In genomic region chr20:13402171-13402760, GRCh38 we compare ENCODE assay signal across 24 cellular contexts.
DNase-seq lines count a peak whose midpoint lies in the region; ATAC-seq, FAIRE-seq and TF ChIP-seq lines count a peak whose summit lies in the region.
"Had no signal": no experiment of that assay in that cellular context is flagged by ENCODE, and none has a peak within 500 bp of the region (broad histone marks: within the 10 kb centered on the region; RNA-seq: fewer than 3 reads in every experiment).

No MANE protein-coding gene starts in this region.

- H3K9me1 ChIP-seq in endothelial cell of umbilical vein (replicated peaks; ENCODE audit: control insufficient read depth, extremely low read depth, insufficient read depth, low read length): no peaks in the 10 kb centered on the region

- intact Hi-C loops in endothelial cell of umbilical vein (cut with micrococcal nuclease) (no loop called here), adrenal gland (cut with DNase I) (no loop called here)

- FAIRE-seq in endothelial cell of umbilical vein (lab: Jason Lieb, UNC): no peak
- FAIRE-seq: HTR-8/SVneo had no signal

- H3K9me3 ChIP-seq in GM23248 (ENCODE audit: low read depth) (no peaks in the 10 kb centered on the region), endothelial cell of umbilical vein (replicated peaks; ENCODE audit: control insufficient read depth, insufficient read depth, low read length) (no peaks in the 10 kb centered on the region), subcutaneous abdominal adipose tissue (ENCODE audit: control insufficient read depth in 5 of 5, low read length in 5 of 5) (no peaks in the 10 kb centered on the region), adrenal gland (replicated peaks in 1 of 3) (no peaks in the 10 kb centered on the region)
- H3K9me3 ChIP-seq: BE2C, SJSA1 had no signal

- H3K27ac Mint-ChIP-seq in HFFc6: no peak overlapping the region
- H3K27ac Mint-ChIP-seq: CD14-positive monocyte, GM23338, H9 had no signal

- H3K36me3 ChIP-seq in GM23248 (ENCODE audit: low read depth) (no peaks in the 10 kb centered on the region), endothelial cell of umbilical vein (ENCODE audit: control insufficient read depth in 2 of 2, extremely low read depth in 1 of 2, insufficient read depth in 2 of 2, low read length in 2 of 2) (no peaks in the 10 kb centered on the region), subcutaneous abdominal adipose tissue (ENCODE audit: control insufficient read depth in 5 of 5, insufficient read depth in 5 of 5, low read length in 5 of 5) (no peaks in the 10 kb centered on the region), adrenal gland (replicated peaks in 1 of 2) (no peaks in the 10 kb centered on the region)
- H3K36me3 ChIP-seq: BE2C, SJSA1 had no signal

- no peak for ATAC-seq in SK-N-SH treated with all-trans-retinoic acid at 6 μM for 48 hours
- ATAC-seq: GM23338 had no signal

- CTCF ChIA-PET in endothelial cell of umbilical vein (lab: Charles Lee): interaction anchor here (0.7 to 1.0 kb wide), 2 partner anchors 11 to 17 kb away, joined by 3 read pairs; no protein-coding TSS in a partner anchor

- peak overlapping the region; percentile 14 for H3K4me2 ChIP-seq in GM23248 (ENCODE audit: unreplicated experiment)
- no peak overlapping the region for H3K4me2 ChIP-seq in endothelial cell of umbilical vein (ENCODE audit: insufficient read depth, low read length)
- H3K4me2 ChIP-seq: GM23338 had no signal

- H3K27me3 ChIP-seq in GM23248 (replicated peaks; ENCODE audit: insufficient read depth): no peaks in the 10 kb centered on the region
- H3K27me3 ChIP-seq in endothelial cell of umbilical vein (ENCODE audit: control insufficient read depth in 2 of 2, insufficient read depth in 2 of 2, low read length in 2 of 2): no peaks in the 10 kb centered on the region
- H3K27me3 ChIP-seq in subcutaneous abdominal adipose tissue (ENCODE audit: control insufficient read depth in 5 of 5, insufficient read depth in 4 of 5, low read length in 5 of 5): no peaks in the 10 kb centered on the region
- no peaks in the 10 kb centered on the region for H3K27me3 ChIP-seq in adrenal gland
- H3K27me3 ChIP-seq: BE2C, SJSA1 had no signal

- peaks cover 27% of the 10 kb centered on the region for H3K4me1 Mint-ChIP-seq in HFFc6 (ENCODE audit: low read depth)
- H3K4me1 Mint-ChIP-seq: CD14-positive monocyte; CD8-positive, alpha-beta memory T cell had no signal

- H3K9me3 Mint-ChIP-seq in HFFc6: no peaks in the 10 kb centered on the region
- H3K9me3 Mint-ChIP-seq: CD8-positive, alpha-beta memory T cell; GM23338; H9 had no signal

- H4K20me1 ChIP-seq in GM23248 (ENCODE audit: insufficient read depth): no peaks in the 10 kb centered on the region
- H4K20me1 ChIP-seq in endothelial cell of umbilical vein (replicated peaks; ENCODE audit: control insufficient read depth, extremely low read depth, insufficient read depth, low read length): no peaks in the 10 kb centered on the region

- no peaks in the 10 kb centered on the region for H3K9me2 ChIP-seq in GM23248 (ENCODE audit: insufficient read depth)

- DNase-seq in GM23248: peak; percentile 4
- DNase-seq in NCI-H526 (lab: John Stamatoyannopoulos, UW): peak; percentile 37 to 44
- peak; percentile 17 for DNase-seq in endothelial cell of umbilical vein (ENCODE audit: low read depth, low spot score)
- no peak for DNase-seq in adrenal gland
- no peak for DNase-seq in GM13977 (ENCODE audit: low spot score)
- no peak for DNase-seq in HFFc6
- DNase-seq: ACHN; BE2C; CD8-positive, alpha-beta memory T cell; DMS153; H9; KBM-7; MM.1S; NCI-H2029; NCI-H446; NCI-H524 treated with DMSO at 0.1 percent for 48 hours; Right ventricle myocardium superior; RPMI8226 had no signal

- no TSS peak for BruUV-seq in endothelial cell of umbilical vein (replicated peaks; lab: Mats Ljungman, UMichigan)

- WGBS in GM23248 (ENCODE audit: low coverage in 1 of 2, low lambda C conversion rate in 2 of 2, missing lambda C conversion rate in 2 of 2), 2 experiments: 23 to 28% methylated on average over 5 of the region's 5 CpGs
- WGBS in adrenal gland, 4 donors: 74 to 91% (median 87%) methylated on average over 5 of the region's 5 CpGs

- H3K4me3 ChIP-seq in GM23248 (no peak overlapping the region), endothelial cell of umbilical vein (replicated peaks in 1 of 3; ENCODE audit: insufficient read depth in 1 of 3, low read depth in 1 of 3, low read length in 3 of 3) (no peak overlapping the region), subcutaneous abdominal adipose tissue (ENCODE audit: low read depth in 1 of 5, low read length in 5 of 5) (peak overlapping the region in 3 of 5 donors; percentile 12 to 42 (median 26)), adrenal gland (no peak overlapping the region)
- H3K4me3 ChIP-seq: GM23338, SJSA1 had no signal

- dilution Hi-C loops in endothelial cell of umbilical vein (cut with MboI; ENCODE audit: extremely low pct_ligation_motif_present, low sequenced_read_pairs): no loop called here

- no peaks in the 10 kb centered on the region for H3K36me3 Mint-ChIP-seq in HFFc6 (ENCODE audit: low read depth)
- H3K36me3 Mint-ChIP-seq: CD14-positive monocyte had no signal

- TF ChIP-seq POLR2A in endothelial cell of umbilical vein (IDR thresholded peaks at IDR 0.05; ENCODE audit: low read depth, low read length): no peak
- TF ChIP-seq POLR2A in adrenal gland (IDR thresholded peaks at IDR 0.05): no peak

- H2AFZ ChIP-seq in GM23248: no peak overlapping the region
- no peak overlapping the region for H2AFZ ChIP-seq in endothelial cell of umbilical vein (ENCODE audit: low read depth, low read length)
- H2AFZ ChIP-seq: GM23338 had no signal

- H3K4me1 ChIP-seq in GM23248 (ENCODE audit: insufficient read depth) (peaks cover 11% of the 10 kb centered on the region), endothelial cell of umbilical vein (ENCODE audit: control insufficient read depth, extremely low read depth, insufficient read depth, low read length) (peaks cover 9% of the 10 kb centered on the region), subcutaneous abdominal adipose tissue (ENCODE audit: control insufficient read depth in 5 of 5, insufficient read depth in 5 of 5, low read length in 5 of 5) (peaks cover 0 to 5% (median 0%) of the 10 kb centered on the region in 5 donors), adrenal gland (replicated peaks in 1 of 2) (no peaks in the 10 kb centered on the region)
- H3K4me1 ChIP-seq: BE2C had no signal

- H3K79me2 ChIP-seq in GM23248 (ENCODE audit: insufficient read depth) (no peaks in the 10 kb centered on the region), endothelial cell of umbilical vein (ENCODE audit: control insufficient read depth, insufficient read depth, low read length) (no peaks in the 10 kb centered on the region)

- H3K4me3 Mint-ChIP-seq in HFFc6: no peak overlapping the region
- H3K4me3 Mint-ChIP-seq: CD14-positive monocyte; CD8-positive, alpha-beta memory T cell; GM23338; H9 had no signal

- H3K27ac ChIP-seq in GM23248 (no peak overlapping the region), endothelial cell of umbilical vein (ENCODE audit: insufficient read depth, low read depth, low read length) (no peak overlapping the region), subcutaneous abdominal adipose tissue (ENCODE audit: low read depth, low read length) (no peak overlapping the region), adrenal gland (no peak overlapping the region)
- H3K27ac ChIP-seq: SJSA1 had no signal

- H3K9ac ChIP-seq in GM23248: no peak overlapping the region
- H3K9ac ChIP-seq in endothelial cell of umbilical vein (replicated peaks; ENCODE audit: extremely low read depth, insufficient read depth, low read length): no peak overlapping the region
- no peak overlapping the region for H3K9ac ChIP-seq in subcutaneous abdominal adipose tissue (ENCODE audit: low read length in 5 of 5)

- no peaks in the 10 kb centered on the region; the same call in 1 of the 2 replicates for H3K27me3 Mint-ChIP-seq in HFFc6 (ENCODE audit: insufficient read depth)
- H3K27me3 Mint-ChIP-seq: CD8-positive, alpha-beta memory T cell had no signal

- no peak for TF ChIP-seq CTCF in endothelial cell of umbilical vein (IDR thresholded peaks at IDR 0.05; ENCODE audit: extremely low read depth in 1 of 2, insufficient read depth in 1 of 2, low read depth in 1 of 2, low read length in 2 of 2)
- no peak for TF ChIP-seq CTCF in adrenal gland (IDR thresholded peaks at IDR 0.05)
- TF ChIP-seq CTCF in GM13977 (IDR thresholded peaks at IDR 0.05; ENCODE audit: extremely low read depth, insufficient read depth, missing control alignments): no peak
- no peak for TF ChIP-seq CTCF in HFFc6 (IDR thresholded peaks at IDR 0.05)

- in situ Hi-C loops in GM23248 (cut with MboI) (no loop called here), GM13977 (cut with MboI; ENCODE audit: low pct_unique_long_range_greater_than_20kb, low sequenced_read_pairs, unreplicated experiment) (no loop called here)

- POLR2A ChIA-PET in endothelial cell of umbilical vein (lab: Charles Lee): no interaction called here

- peaks cover 10% of the 10 kb centered on the region for H3F3A ChIP-seq in GM23248 (ENCODE audit: insufficient read depth)

TF ChIP-seq in endothelial cell of umbilical vein, 7 proteins besides CTCF, POLR2A, EP300 and RAD21 (continues in another document):
- TF ChIP-seq JUN (IDR thresholded peaks at IDR 0.05; ENCODE audit: borderline replicate concordance, insufficient read depth, insufficient read length, low read depth) (no peak), FOS (IDR thresholded peaks at IDR 0.05; ENCODE audit: borderline replicate concordance, insufficient read depth, low read length) (no peak), MAX (IDR thresholded peaks at IDR 0.05; ENCODE audit: insufficient read depth, insufficient read length) (no peak), POLR2AphosphoS5 (IDR thresholded peaks at IDR 0.05; ENCODE audit: insufficient read depth, low read depth, low read length) (no peak), GATA2 (IDR thresholded peaks at IDR 0.05; ENCODE audit: insufficient read depth, insufficient read length, low read depth, low read length) (no peak)

TF ChIP-seq in SK-N-SH treated with all-trans-retinoic acid at 6 μM for 48 hours, 23 proteins besides CTCF, POLR2A, EP300 and RAD21 (continues in another document):
- no peak for TF ChIP-seq ZNF565 (CRISPR knock-in tag; conservative IDR thresholded peaks at IDR 0.05; ENCODE audit: low read depth)
- TF ChIP-seq, protein P1, sequence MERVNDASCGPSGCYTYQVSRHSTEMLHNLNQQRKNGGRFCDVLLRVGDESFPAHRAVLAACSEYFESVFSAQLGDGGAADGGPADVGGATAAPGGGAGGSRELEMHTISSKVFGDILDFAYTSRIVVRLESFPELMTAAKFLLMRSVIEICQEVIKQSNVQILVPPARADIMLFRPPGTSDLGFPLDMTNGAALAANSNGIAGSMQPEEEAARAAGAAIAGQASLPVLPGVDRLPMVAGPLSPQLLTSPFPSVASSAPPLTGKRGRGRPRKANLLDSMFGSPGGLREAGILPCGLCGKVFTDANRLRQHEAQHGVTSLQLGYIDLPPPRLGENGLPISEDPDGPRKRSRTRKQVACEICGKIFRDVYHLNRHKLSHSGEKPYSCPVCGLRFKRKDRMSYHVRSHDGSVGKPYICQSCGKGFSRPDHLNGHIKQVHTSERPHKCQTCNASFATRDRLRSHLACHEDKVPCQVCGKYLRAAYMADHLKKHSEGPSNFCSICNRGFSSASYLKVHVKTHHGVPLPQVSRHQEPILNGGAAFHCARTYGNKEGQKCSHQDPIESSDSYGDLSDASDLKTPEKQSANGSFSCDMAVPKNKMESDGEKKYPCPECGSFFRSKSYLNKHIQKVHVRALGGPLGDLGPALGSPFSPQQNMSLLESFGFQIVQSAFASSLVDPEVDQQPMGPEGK (CRISPR knock-in tag; IDR thresholded peaks at IDR 0.05; ENCODE audit: borderline replicate concordance): no peak
- TF ChIP-seq OSR1 (CRISPR knock-in tag; IDR thresholded peaks at IDR 0.05): no peak

Comparison
In these comparisons a context has a peak if more than half of its experiments do, and no peak if none do; other contexts are left out.
1. DNase-seq: peak in GM23248 (single experiment), NCI-H526 (2 of 2) and endothelial cell of umbilical vein (single experiment); none in adrenal gland (0 of 7), GM13977 (single experiment) and HFFc6 (single experiment).
2. H3K4me3 ChIP-seq: peak in subcutaneous abdominal adipose tissue (3 of 5); none in GM23248 (single experiment), endothelial cell of umbilical vein (0 of 3) and adrenal gland (0 of 4).